10 cellular contexts compared by ENCODE assay signal in the genomic region with DNA sequence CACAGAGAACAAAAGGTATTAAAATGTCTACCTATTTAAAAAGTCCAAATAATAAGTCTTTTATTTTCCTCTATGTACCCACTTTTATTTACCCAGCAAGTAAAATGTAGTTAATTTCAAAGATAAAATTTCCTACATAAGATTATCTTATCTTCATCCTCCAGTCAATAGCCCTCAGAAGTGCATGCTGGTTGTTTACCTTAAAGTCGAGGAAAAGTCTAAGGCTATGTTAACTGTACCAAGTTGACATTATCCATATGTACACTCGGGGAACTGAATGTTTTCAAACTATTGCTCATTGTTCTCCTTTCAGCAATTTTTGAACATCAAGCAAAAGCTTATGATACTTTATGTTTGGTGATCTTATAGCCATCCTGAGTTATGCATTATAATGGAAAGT. TPM values are rescaled to one million over a fixed set of nuclear protein-coding genes. Genes with fewer than 3 reads are reported as not detected.
"Had no signal": no experiment of that assay in that cellular context is flagged by ENCODE, and none has a peak within 500 bp of the region (broad histone marks: within the 10 kb centered on the region; RNA-seq: fewer than 3 reads in every experiment).

No MANE protein-coding gene starts in this region.

- H3K4me3 ChIP-seq: GM23248, K562 had no signal

- FAIRE-seq: HTR-8/SVneo, K562 had no signal

- DNase-seq: GM23248, GOT3, H9, HCEC 1CT, IMR-90, KG1 had no signal

- ATAC-seq: K562 had no signal

- H3K27ac ChIP-seq: GM23248 had no signal

RNA-seq across cellular contexts. Expression of gene LIPF, which starts 24.1 kb away (rescaled TPM):
- total RNA-seq: GM23248, H4, H9, HT-29, IMR-90, K562 had no signal

RNA-seq across cellular contexts. Expression of gene LIPJ, which starts 53.6 kb away (rescaled TPM):
- total RNA-seq: GM23248, H4, H9, HT-29, IMR-90, K562 had no signal
